In the genomic region with DNA sequence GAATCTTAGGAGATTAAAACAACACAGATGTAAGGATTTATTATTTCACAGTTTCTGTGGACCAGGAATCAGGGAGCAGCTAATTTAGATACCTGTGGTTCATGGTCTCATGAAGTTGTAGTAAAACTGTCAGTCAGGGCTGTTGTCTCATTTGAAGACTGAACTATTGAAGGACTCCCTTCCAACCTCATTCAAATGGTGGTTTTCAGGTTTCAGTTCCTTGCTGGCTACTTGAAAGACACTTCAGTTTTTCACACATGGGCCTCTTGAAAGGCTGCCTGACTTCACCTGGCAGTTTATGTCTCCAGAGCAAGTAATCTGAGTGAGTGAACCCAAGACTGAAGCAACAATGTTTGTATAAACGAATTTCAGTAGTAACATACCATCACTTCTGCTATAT, we compare ENCODE assay signal across 14 cellular contexts.
DNase-seq lines count a peak whose midpoint lies in the region; ATAC-seq and TF ChIP-seq lines count a peak whose summit lies in the region.
"Had no signal": no experiment of that assay in that cellular context is flagged by ENCODE, and none has a peak within 500 bp of the region (broad histone marks: within the 10 kb centered on the region; RNA-seq: fewer than 3 reads in every experiment).

No MANE protein-coding gene starts in this region.

- ATAC-seq in GM19463 (IDR thresholded peaks at IDR 0.05; ENCODE audit: unreplicated experiment) (peak; percentile 90), HG02852 (IDR thresholded peaks at IDR 0.05; ENCODE audit: unreplicated experiment) (peak; percentile 99), HG03575 (IDR thresholded peaks at IDR 0.05; ENCODE audit: extremely low read depth, insufficient number of reproducible peaks, low FRiP score, unreplicated experiment) (peak; percentile 68), GM18517 (IDR thresholded peaks at IDR 0.05; ENCODE audit: unreplicated experiment) (no peak)
- ATAC-seq: left cardiac atrium, SK-N-SH treated with all-trans-retinoic acid at 6 μM for 48 hours had no signal

- TF ChIP-seq CTCF in GM13977 (IDR thresholded peaks at IDR 0.05; ENCODE audit: extremely low read depth, insufficient read depth, missing control alignments) = no peak

- in situ Hi-C loops in GM13977 (cut with MboI; ENCODE audit: low pct_unique_long_range_greater_than_20kb, low sequenced_read_pairs, unreplicated experiment) = no loop called here

- DNase-seq in GM13977 (ENCODE audit: low spot score) = peak; percentile 21
- no peak for DNase-seq in glomerular visceral epithelial cell (ENCODE audit: extremely low spot score)
- DNase-seq in central memory CD4-positive, alpha-beta T cell = no peak
- no peak for DNase-seq in T-helper 2 cell
- DNase-seq: activated CD4-positive, alpha-beta T cell treated with anti-CD3 and anti-CD28 coated beads for 48 hours; activated naive CD4-positive, alpha-beta T cell treated with Interleukin-2 at 50 U/mL for 16 hours; AML-193; left cardiac atrium; NCI-H526 treated with DMSO at 0.1 percent for 48 hours had no signal
